In genomic region chr1:151716771-151717631, GRCh38 we compare ENCODE assay signal across 9 cellular contexts. TPM values are rescaled to one million over a fixed set of nuclear protein-coding genes. Genes with fewer than 3 reads are reported as not detected.
A peak's percentile ranks its signal among the peaks of the same experiment; 100 is the strongest.
DNase-seq lines count a peak whose midpoint lies in the region; ATAC-seq and TF ChIP-seq lines count a peak whose summit lies in the region.
"Had no signal": no experiment of that assay in that cellular context is flagged by ENCODE, and none has a peak within 500 bp of the region (broad histone marks: within the 10 kb centered on the region; RNA-seq: fewer than 3 reads in every experiment).

Gene CELF3, minus strand, starts transcription at chr1:151716803. Its CDS starts 783 bp downstream, at chr1:151716020.

- peaks cover 32% of the 10 kb centered on the region for H3K36me3 ChIP-seq in WERI-Rb-1
- H3K36me3 ChIP-seq in mucosa of descending colon (ENCODE audit: low read depth): no peaks in the 10 kb centered on the region

- DNase-seq in DMS153 treated with DMSO at 0.1 percent for 48 hours (lab: John Stamatoyannopoulos, UW; ENCODE audit: unreplicated experiment) (peak; percentile 99), NCI-H1436 (lab: John Stamatoyannopoulos, UW) (peak; percentile 96), WERI-Rb-1 (peak; percentile 100), iPS-NIHi7 (ENCODE audit: extremely low spot score) (peak; percentile 74), epidermal melanocyte (ENCODE audit: insufficient read length, low spot score) (no peak), ACHN (no peak), mucosa of descending colon (no peak)

- peaks cover 35% of the 10 kb centered on the region for H3K4me1 ChIP-seq in mucosa of descending colon (ENCODE audit: low read depth)

- TF ChIP-seq CTCF in WERI-Rb-1 (IDR thresholded peaks at IDR 0.05; ENCODE audit: low read depth, low read length) (no peak), mucosa of descending colon (IDR thresholded peaks at IDR 0.05) (no peak)

- H3K9me3 ChIP-seq in WERI-Rb-1 (ENCODE audit: severe bottlenecking) (no peaks in the 10 kb centered on the region), mucosa of descending colon (no peaks in the 10 kb centered on the region)

- intact Hi-C loops in mucosa of descending colon (cut with DNase I, micrococcal nuclease): no loop called here

- ATAC-seq in HG03097 (IDR thresholded peaks at IDR 0.05; ENCODE audit: low FRiP score, unreplicated experiment) (no peak), mucosa of descending colon (no peak)

- peak within 1 kb of the TSS; percentile 90 for H3K27ac ChIP-seq in WERI-Rb-1

- H3K27me3 ChIP-seq in WERI-Rb-1 (ENCODE audit: insufficient read depth, low read depth, severe bottlenecking): no peaks in the 10 kb centered on the region

- in situ Hi-C loops in ACHN (cut with HindIII; ENCODE audit: low pct_ligation_motif_present, low pct_unique_long_range_greater_than_20kb, low sequenced_read_pairs): no loop called here

- H3K4me3 ChIP-seq in WERI-Rb-1 (ENCODE audit: low read depth, low read length) (peak within 1 kb of the TSS; percentile 69), mucosa of descending colon (no peak within 1 kb of the TSS)

RNA-seq across cellular contexts. Expression of gene CELF3, which starts in this region (rescaled TPM):
- 1 to 10 TPM; 2.3 to 4.3 (median 2.8) TPM for total RNA-seq in mucosa of descending colon
- total RNA-seq: dermis microvascular lymphatic vessel endothelial cell had no signal

Comparison
In these comparisons a context has a peak if more than half of its experiments do, and no peak if none do; other contexts are left out.
1. DNase-seq: peak in DMS153 treated with DMSO at 0.1 percent for 48 hours (single experiment), NCI-H1436 (single experiment), WERI-Rb-1 (single experiment) and iPS-NIHi7 (single experiment); none in epidermal melanocyte (single experiment), ACHN (single experiment) and mucosa of descending colon (0 of 3).